4 cellular contexts compared by ENCODE assay signal in genomic region chr12:130666645-130667044, GRCh38.
"Had no signal": no experiment of that assay in that cellular context is flagged by ENCODE, and none has a peak within 500 bp of the region (broad histone marks: within the 10 kb centered on the region; RNA-seq: fewer than 3 reads in every experiment).

No MANE protein-coding gene starts in this region.

- DNase-seq: KG1 had no signal

- H3K4me3 Mint-ChIP-seq: GM23338, IgD-negative memory B cell had no signal

- H3K36me3 ChIP-seq: HAP-1 had no signal

- H3K9me3 ChIP-seq: HAP-1 had no signal

- H2AFZ ChIP-seq: GM23338 had no signal

- H3K4me2 ChIP-seq: GM23338 had no signal

- H3K36me3 Mint-ChIP-seq: IgD-negative memory B cell had no signal

- H3K4me1 Mint-ChIP-seq: GM23338, IgD-negative memory B cell had no signal

- H3K27me3 Mint-ChIP-seq: IgD-negative memory B cell had no signal

- H3K4me1 ChIP-seq: HAP-1 had no signal

- H3K27ac Mint-ChIP-seq: GM23338, IgD-negative memory B cell had no signal

- H3K4me3 ChIP-seq: GM23338, HAP-1 had no signal
